ENCODE assay signal across 16 cellular contexts in genomic region chr6:137879885-137880430, GRCh38. TPM values are rescaled to one million over a fixed set of nuclear protein-coding genes. Genes with fewer than 3 reads are reported as not detected.
DNase-seq lines count a peak whose midpoint lies in the region; ATAC-seq, FAIRE-seq and TF ChIP-seq lines count a peak whose summit lies in the region.
"Had no signal": no experiment of that assay in that cellular context is flagged by ENCODE, and none has a peak within 500 bp of the region (broad histone marks: within the 10 kb centered on the region; RNA-seq: fewer than 3 reads in every experiment).

No MANE protein-coding gene starts in this region.

- peak overlapping the region; percentile 68 to 92 (median 92) for H3K27ac Mint-ChIP-seq in CD4-positive, CD25-positive, alpha-beta regulatory T cell
- peak overlapping the region; percentile 30 for H3K27ac Mint-ChIP-seq in activated naive CD8-positive, alpha-beta T cell treated with anti-CD3 and anti-CD28 coated beads, Interleukin-2, amount 10 ng/mL, durations not matched to agents 7 days and 5 days
- H3K27ac Mint-ChIP-seq in naive thymus-derived CD8-positive, alpha-beta T cell: peak overlapping the region; percentile 63 to 99 (median 89)

- peaks cover 35 to 95% (median 67%) of the 10 kb centered on the region in 4 donors for H3K4me1 Mint-ChIP-seq in CD4-positive, CD25-positive, alpha-beta regulatory T cell
- H3K4me1 Mint-ChIP-seq in activated naive CD8-positive, alpha-beta T cell treated with anti-CD3 and anti-CD28 coated beads, Interleukin-2, amount 10 ng/mL, durations not matched to agents 7 days and 5 days: peaks cover 40% of the 10 kb centered on the region
- peaks cover 21 to 75% (median 68%) of the 10 kb centered on the region in 4 donors for H3K4me1 Mint-ChIP-seq in naive thymus-derived CD8-positive, alpha-beta T cell

- H3K36me3 ChIP-seq in CD4-positive, CD25-positive, alpha-beta regulatory T cell (ENCODE audit: control insufficient read depth, insufficient read depth, low read length): peaks cover 79% of the 10 kb centered on the region

- peaks cover 87% of the 10 kb centered on the region for H3K4me1 ChIP-seq in CD4-positive, CD25-positive, alpha-beta regulatory T cell (ENCODE audit: control insufficient read depth, insufficient read depth, low read length, poor library complexity, severe bottlenecking)

- TF ChIP-seq POLR2A in GM12891 (IDR thresholded peaks at IDR 0.05; ENCODE audit: low read depth, low read length): no peak

- H3K27me3 ChIP-seq in CD4-positive, CD25-positive, alpha-beta regulatory T cell (ENCODE audit: control insufficient read depth, insufficient read depth, low read length): no peaks in the 10 kb centered on the region

- H3K4me3 Mint-ChIP-seq in CD4-positive, CD25-positive, alpha-beta regulatory T cell: peak overlapping the region; percentile 15 to 74 (median 32)
- H3K4me3 Mint-ChIP-seq in activated naive CD8-positive, alpha-beta T cell treated with anti-CD3 and anti-CD28 coated beads, Interleukin-2, amount 10 ng/mL, durations not matched to agents 7 days and 5 days: no peak overlapping the region
- peak overlapping the region in 6 of 10 donors; percentile 10 to 77 (median 19) for H3K4me3 Mint-ChIP-seq in naive thymus-derived CD8-positive, alpha-beta T cell

- H3K36me3 Mint-ChIP-seq in CD4-positive, CD25-positive, alpha-beta regulatory T cell: peaks cover 69% of the 10 kb centered on the region
- H3K36me3 Mint-ChIP-seq in activated naive CD8-positive, alpha-beta T cell treated with anti-CD3 and anti-CD28 coated beads, Interleukin-2, amount 10 ng/mL, durations not matched to agents 7 days and 5 days: peaks cover 42% of the 10 kb centered on the region
- H3K36me3 Mint-ChIP-seq in naive thymus-derived CD8-positive, alpha-beta T cell: peaks cover 8 to 76% (median 61%) of the 10 kb centered on the region in 3 donors

- H3K9me3 Mint-ChIP-seq in CD4-positive, CD25-positive, alpha-beta regulatory T cell: peaks cover 0 to 7% (median 0%) of the 10 kb centered on the region in 7 donors
- H3K9me3 Mint-ChIP-seq in activated naive CD8-positive, alpha-beta T cell treated with anti-CD3 and anti-CD28 coated beads, Interleukin-2, amount 10 ng/mL, durations not matched to agents 7 days and 5 days: peaks cover 3% of the 10 kb centered on the region
- H3K9me3 Mint-ChIP-seq in naive thymus-derived CD8-positive, alpha-beta T cell: no peaks in the 10 kb centered on the region
- H3K9me3 Mint-ChIP-seq: nephron progenitor cell had no signal

- peaks cover 12% of the 10 kb centered on the region for H3K27me3 Mint-ChIP-seq in CD4-positive, CD25-positive, alpha-beta regulatory T cell
- H3K27me3 Mint-ChIP-seq in activated naive CD8-positive, alpha-beta T cell treated with anti-CD3 and anti-CD28 coated beads, Interleukin-2, amount 10 ng/mL, durations not matched to agents 7 days and 5 days: no peaks in the 10 kb centered on the region
- H3K27me3 Mint-ChIP-seq in naive thymus-derived CD8-positive, alpha-beta T cell: peaks cover 0 to 9% (median 0%) of the 10 kb centered on the region in 5 donors

- ATAC-seq in CD4-positive, CD25-positive, alpha-beta regulatory T cell (ENCODE audit: low read depth in 2 of 2): no peak
- no peak for ATAC-seq in activated naive CD8-positive, alpha-beta T cell treated with anti-CD3 and anti-CD28 coated beads, Interleukin-2, amount 10 ng/mL, durations not matched to agents 7 days and 5 days (ENCODE audit: low read depth)
- no peak for ATAC-seq in naive thymus-derived CD8-positive, alpha-beta T cell
- no peak for ATAC-seq in GM18511 (IDR thresholded peaks at IDR 0.05; ENCODE audit: unreplicated experiment)
- ATAC-seq in activated CD4-positive, CD25-positive, alpha-beta regulatory T cell treated with anti-CD3 and anti-CD28 coated beads, Interleukin-2, amount 50 U/mL, for 24 hours: no peak
- ATAC-seq in GM19351 (IDR thresholded peaks at IDR 0.05; ENCODE audit: unreplicated experiment): no peak
- ATAC-seq: HCT116 had no signal

- peak in 1 of 3 donors; percentile 20 for DNase-seq in CD4-positive, CD25-positive, alpha-beta regulatory T cell
- no peak for DNase-seq in GM12891 (ENCODE audit: insufficient read length, low spot score)
- DNase-seq in activated naive CD8-positive, alpha-beta T cell treated with anti-CD3 and anti-CD28 coated beads, Interleukin-2, amount 10 ng/mL, durations not matched to agents 7 days and 5 days: no peak
- DNase-seq in naive thymus-derived CD8-positive, alpha-beta T cell: peak in 3 of 10 donors; percentile 28 to 38 (median 33)
- DNase-seq: amygdala; IMR-90; MV-4-11; NCI-H2029 treated with DMSO at 0.1 percent for 48 hours; NCI-H526; nephron progenitor cell; stimulated activated CD4-positive, alpha-beta T cell treated with anti-CD3 and anti-CD28 coated beads, Interleukin-15, amount 100 ng/mL, for 24 hours had no signal

- H3K27ac ChIP-seq in CD4-positive, CD25-positive, alpha-beta regulatory T cell (ENCODE audit: insufficient read depth, low read length, poor library complexity, severe bottlenecking): peak overlapping the region; percentile 97

- peak overlapping the region; percentile 58 for H3K4me3 ChIP-seq in CD4-positive, CD25-positive, alpha-beta regulatory T cell (ENCODE audit: low read depth, low read length)

- no peaks in the 10 kb centered on the region for H3K9me3 ChIP-seq in CD4-positive, CD25-positive, alpha-beta regulatory T cell (ENCODE audit: control insufficient read depth in 2 of 2, low read length in 2 of 2)

- POLR2A ChIA-PET in activated naive CD8-positive, alpha-beta T cell treated with anti-CD3 and anti-CD28 coated beads, Interleukin-2, amount 10 ng/mL, durations not matched to agents 7 days and 5 days (lab: Charles Lee): interaction anchor here (0.6 to 2.4 kb wide), 3 partner anchors 9 to 91 kb away, joined by 3 to 11 read pairs (median 4); no protein-coding TSS in a partner anchor
- POLR2A ChIA-PET in naive thymus-derived CD8-positive, alpha-beta T cell (lab: Charles Lee): interaction anchor here (0.8 to 3.0 kb wide), 3 partner anchors 10 to 15 kb away, joined by 3 to 16 read pairs (median 9); partner anchors contain the start of gene TNFAIP3

- FAIRE-seq in GM12891 (lab: Jason Lieb, UNC): no peak
- FAIRE-seq: frontal cortex had no signal

TF ChIP-seq in GM12891, 5 proteins besides CTCF, POLR2A, EP300 and RAD21:
- no peak for TF ChIP-seq POU2F2 (IDR thresholded peaks at IDR 0.05; ENCODE audit: low read depth, low read length)
- TF ChIP-seq POLR2AphosphoS5 (IDR thresholded peaks at IDR 0.05; ENCODE audit: low read depth, low read length): 0 out of 2 replicates have a peak, but pooled peaks have one; percentile 14

RNA-seq across cellular contexts. Expression of gene TNFAIP3, which starts 12.9 kb away (rescaled TPM):
- total RNA-seq in CD4-positive, CD25-positive, alpha-beta regulatory T cell: 3,783 TPM
- polyA plus RNA-seq in CD4-positive, CD25-positive, alpha-beta regulatory T cell: 100 to 1,000 TPM in 2 of 4 donors, 10 to 100 TPM in 2; 70.5 to 103 (median 86.4) TPM
- polyA plus RNA-seq in GM12891 (2012; ENCODE audit: low read depth, missing spikeins): 120 TPM
- total RNA-seq in activated naive CD8-positive, alpha-beta T cell treated with anti-CD3 and anti-CD28 coated beads, Interleukin-2, amount 10 ng/mL, durations not matched to agents 7 days and 5 days: 10 to 100 TPM; 88.6 to 89.5 TPM
- total RNA-seq in naive thymus-derived CD8-positive, alpha-beta T cell: 100 to 1,000 TPM; 108 to 114 TPM
- 100 to 1,000 TPM in 1 of 3 donors, 10 to 100 TPM in 2; 61.5 to 139 (median 84.3) TPM for polyA plus RNA-seq in naive thymus-derived CD8-positive, alpha-beta T cell

Comparison
In these comparisons a context has a peak if more than half of its experiments do, and no peak if none do; other contexts are left out.
1. H3K27ac Mint-ChIP-seq: peak in every context shown above with its lines; median percentile 92 in CD4-positive, CD25-positive, alpha-beta regulatory T cell; 89 in naive thymus-derived CD8-positive, alpha-beta T cell; 30 in activated naive CD8-positive, alpha-beta T cell treated with anti-CD3 and anti-CD28 coated beads, Interleukin-2, amount 10 ng/mL, durations not matched to agents 7 days and 5 days.
2. RNA of gene TNFAIP3, which starts 12.9 kb away (total RNA-seq): 3,783 TPM in CD4-positive, CD25-positive, alpha-beta regulatory T cell (single experiment); 108 to 114 TPM in naive thymus-derived CD8-positive, alpha-beta T cell and 88.6 to 89.5 TPM in activated naive CD8-positive, alpha-beta T cell treated with anti-CD3 and anti-CD28 coated beads, Interleukin-2, amount 10 ng/mL, durations not matched to agents 7 days and 5 days; every median in the first group is over 10 times any median in the second.